In the genomic region with DNA sequence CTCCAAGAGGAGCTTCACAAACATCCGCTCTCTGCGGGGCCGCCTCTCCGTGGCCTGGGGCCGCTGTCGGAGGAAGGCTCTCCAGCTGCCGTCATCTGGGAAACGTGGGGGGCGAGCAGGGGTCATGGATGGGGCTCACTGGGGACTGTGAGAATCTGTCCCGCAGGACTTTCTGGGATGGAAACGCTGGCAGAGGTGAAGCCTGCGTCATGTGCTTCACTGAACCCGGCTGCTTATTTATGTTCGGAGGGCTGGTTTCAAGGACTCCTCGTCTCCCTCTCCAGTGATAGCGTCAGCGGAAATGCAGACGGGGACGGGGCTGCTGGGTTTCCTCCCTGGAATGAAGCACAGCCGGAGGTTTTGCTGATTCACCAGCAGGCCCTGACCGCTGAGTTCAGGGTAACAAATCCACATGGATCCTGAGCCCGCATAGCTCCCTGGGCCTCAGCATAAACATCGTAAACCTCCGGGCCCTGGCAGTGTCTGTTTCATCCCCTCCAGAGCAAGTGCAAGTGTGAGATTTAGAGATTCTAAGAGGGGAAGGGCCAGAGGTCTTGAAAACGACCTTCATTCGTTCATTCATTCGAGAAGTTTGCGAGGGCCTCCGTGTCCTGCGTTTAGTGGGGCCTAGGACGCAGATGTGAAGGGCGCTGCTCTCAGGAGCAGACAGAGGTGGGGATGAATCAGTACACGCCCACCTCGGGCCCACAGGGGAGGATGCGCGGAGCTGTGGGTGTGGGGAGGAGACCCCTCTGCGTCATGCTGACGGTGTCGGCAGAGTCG, we compare ENCODE assay signal across 8 cellular contexts. TPM values are rescaled to one million over a fixed set of nuclear protein-coding genes. Genes with fewer than 3 reads are reported as not detected.
DNase-seq lines count a peak whose midpoint lies in the region; ATAC-seq and TF ChIP-seq lines count a peak whose summit lies in the region.
"Had no signal": no experiment of that assay in that cellular context is flagged by ENCODE, and none has a peak within 500 bp of the region (broad histone marks: within the 10 kb centered on the region; RNA-seq: fewer than 3 reads in every experiment).

No MANE protein-coding gene starts in this region.

- DNase-seq in caudate nucleus (lab: John Stamatoyannopoulos, UW) (peak in 1 of 61 donors; percentile 16), left lobe of liver (ENCODE audit: low spot score) (peak; percentile 60), suprapubic skin (ENCODE audit: low spot score in 2 of 2) (peak; percentile 83 to 87), RPMI8226 (no peak), hippocampal formation (lab: John Stamatoyannopoulos, UW) (no peak), GOT3 (lab: John Stamatoyannopoulos, UW) (no peak)
- DNase-seq: effector CD8-positive, alpha-beta T cell had no signal

- peaks cover 21% of the 10 kb centered on the region for H3K4me1 ChIP-seq in HUES64 (ENCODE audit: insufficient read depth, low read length)
- H3K4me1 ChIP-seq in suprapubic skin: peaks cover 51% of the 10 kb centered on the region

- 62% methylated on average over 40 of the region's 40 CpGs for WGBS in HUES64
- 73% methylated on average over 28 of the region's 40 CpGs for WGBS in suprapubic skin

- no peak for TF ChIP-seq POLR2A in suprapubic skin (IDR thresholded peaks at IDR 0.05)

- ATAC-seq in left lobe of liver: peak; percentile 23

- no peaks in the 10 kb centered on the region for H3K9me3 ChIP-seq in HUES64 (ENCODE audit: insufficient read depth, low read depth, low read length)
- no peaks in the 10 kb centered on the region for H3K9me3 ChIP-seq in suprapubic skin

- peak; percentile 20 for TF ChIP-seq EP300 in suprapubic skin (IDR thresholded peaks at IDR 0.05)

- H3K36me3 ChIP-seq in HUES64 (ENCODE audit: insufficient read depth, low read length): 0 out of 2 replicates have a peak, but pooled peaks cover 4% of the 10 kb centered on the region
- H3K36me3 ChIP-seq in suprapubic skin: no peaks in the 10 kb centered on the region

- H3K27ac ChIP-seq in HUES64 (ENCODE audit: low read depth, low read length) (peak overlapping the region; percentile 61), caudate nucleus (ENCODE audit: low read depth, low read length) (peak overlapping the region; percentile 86), suprapubic skin (peak overlapping the region; percentile 84)

- H3K27me3 ChIP-seq in HUES64 (ENCODE audit: insufficient read depth, low read length) (no peaks in the 10 kb centered on the region), suprapubic skin (no peaks in the 10 kb centered on the region)

- peak overlapping the region; percentile 40 for H3K9ac ChIP-seq in HUES64 (ENCODE audit: low read depth, low read length)

- no peak overlapping the region for H3K4me3 ChIP-seq in HUES64 (ENCODE audit: low read length)
- no peak overlapping the region for H3K4me3 ChIP-seq in suprapubic skin

- TF ChIP-seq CTCF in suprapubic skin (IDR thresholded peaks at IDR 0.05): no peak

RNA-seq across cellular contexts. Expression of a gene that starts 7.0 kb away (rescaled TPM):
- polyA plus RNA-seq in HUES64 (2013, experiment 1 of 2): 19.7 TPM
- polyA plus RNA-seq in HUES64 (2013, experiment 2 of 2): 25.7 TPM
- total RNA-seq in left lobe of liver: 17.5 TPM
- total RNA-seq in suprapubic skin: 10 to 100 TPM; 10.7 to 46.9 (median 20.0) TPM

Comparison
In these comparisons a context has a peak if more than half of its experiments do, and no peak if none do; other contexts are left out.
1. DNase-seq: peak in left lobe of liver (single experiment) and suprapubic skin (2 of 2); none in RPMI8226 (single experiment), hippocampal formation (0 of 2) and GOT3 (single experiment).
2. Peak in every context shown above with its lines, with median percentiles within 50 percentile points of each other: H3K27ac ChIP-seq.